In genomic region chr3:12380408-12380795, GRCh38 we compare ENCODE assay signal across 20 cellular contexts.
"Had no signal": no experiment of that assay in that cellular context is flagged by ENCODE, and none has a peak within 500 bp of the region (broad histone marks: within the 10 kb centered on the region; RNA-seq: fewer than 3 reads in every experiment).

No MANE protein-coding gene starts in this region.

- FAIRE-seq: pancreas had no signal

- ATAC-seq: activated T-cell treated with anti-CD3 and anti-CD28 coated beads, Interleukin-2, amount 50 U/mL, for 72 hours; body of pancreas; esophagus mucosa; pancreas; upper lobe of right lung had no signal

- H3K36me3 ChIP-seq: pancreas, sigmoid colon, thoracic aorta, upper lobe of right lung had no signal

- DNase-seq: activated B cell treated with CpG ODN at 0.5 μM for 24 hours; activated CD4-positive, alpha-beta T cell treated with anti-CD3 and anti-CD28 coated beads, Interleukin-2, amount 10 ng/mL, durations not matched to agents 24 days and 14 days; activated CD8-positive, alpha-beta memory T cell treated with anti-CD3 and anti-CD28 coated beads, Interleukin-2, amount 50 U/mL, for 48 hours; activated gamma-delta T cell treated with Interleukin-2 at 50 U/mL for 16 hours; activated T-cell treated with anti-CD3 and anti-CD28 coated beads, Interleukin-2, amount 50 U/mL, for 72 hours; amniotic stem cell; body of pancreas; central memory CD4-positive, alpha-beta T cell; hypothalamus; left ventricle myocardium inferior; naive B cell; pancreas; sigmoid colon; spleen; stimulated activated CD4-positive, alpha-beta T cell treated with anti-CD3 and anti-CD28 coated beads, Interleukin-1b, Interleukin-23, amount 100 ng/mL, for 48 hours; stomach; upper lobe of right lung had no signal

- H3K4me3 ChIP-seq: body of pancreas, coronary artery, left ventricle myocardium inferior, pancreas, sigmoid colon, spleen, stomach, thoracic aorta, upper lobe of right lung had no signal

- H3K4me1 ChIP-seq: body of pancreas, pancreas, sigmoid colon had no signal

- H3K27ac ChIP-seq: body of pancreas, coronary artery, left ventricle myocardium inferior, pancreas, sigmoid colon, stomach, thoracic aorta, upper lobe of right lung had no signal

- H3K27me3 ChIP-seq: body of pancreas, spleen, stomach, upper lobe of right lung had no signal

- H3K9me3 ChIP-seq: body of pancreas, left ventricle myocardium inferior, pancreas, sigmoid colon, spleen, stomach, thoracic aorta, upper lobe of right lung had no signal
